18 cellular contexts compared by ENCODE assay signal in genomic region chr7:152370297-152370696, GRCh38.
DNase-seq lines count a peak whose midpoint lies in the region; ATAC-seq and TF ChIP-seq lines count a peak whose summit lies in the region.
"Had no signal": no experiment of that assay in that cellular context is flagged by ENCODE, and none has a peak within 500 bp of the region (broad histone marks: within the 10 kb centered on the region; RNA-seq: fewer than 3 reads in every experiment).

No MANE protein-coding gene starts in this region.

- H3K36me3 ChIP-seq in BE2C = no peaks in the 10 kb centered on the region; the same call in 1 of the 2 replicates
- no peaks in the 10 kb centered on the region for H3K36me3 ChIP-seq in CD8-positive, alpha-beta memory T cell (ENCODE audit: insufficient read depth, low read length)
- H3K36me3 ChIP-seq: HAP-1 had no signal

- POLR2A ChIA-PET in CD8-positive, alpha-beta memory T cell (lab: Charles Lee) = interaction anchor here (0.7 kb wide), 1 partner anchor 213 kb away, joined by 3 read pairs; no protein-coding TSS in a partner anchor

- DNase-seq in activated T-cell treated with anti-CD3 and anti-CD28 coated beads, Interleukin-2, amount 50 U/mL, for 24 hours = no peak
- DNase-seq in activated T-cell treated with anti-CD3 and anti-CD28 coated beads for 4 hours = no peak
- no peak for DNase-seq in stimulated activated naive CD8-positive, alpha-beta T cell treated with anti-CD3 and anti-CD28 coated beads, Interleukin-15, amount 100 ng/mL, for 72 hours
- DNase-seq in natural killer cell treated with Interleukin-12 subunit alpha and Interleukin-12 subunit beta and Interleukin-15 and Interleukin-18, amount 100 ng/mL, for 72 hours (ENCODE audit: low spot score) = no peak
- DNase-seq in stimulated activated CD4-positive, alpha-beta T cell treated with anti-CD3 and anti-CD28 coated beads, Interleukin-4, amount 100 ng/mL, for 1 hour = no peak
- no peak for DNase-seq in BE2C
- DNase-seq in CD8-positive, alpha-beta memory T cell = no peak
- DNase-seq: CD4-positive, alpha-beta memory T cell; DND-41; NCI-H187; NCI-H69; NK-92 treated with Interleukin-12 subunit alpha and Interleukin-12 subunit beta, amount 100 ng/mL, for 24 hours; OCI-M1 had no signal

- no peaks in the 10 kb centered on the region for H3K9me3 ChIP-seq in BE2C
- H3K9me3 ChIP-seq in CD8-positive, alpha-beta memory T cell (ENCODE audit: low read length) = no peaks in the 10 kb centered on the region

- no peak for TF ChIP-seq CTCF in BE2C (IDR thresholded peaks at IDR 0.05; ENCODE audit: low read depth, low read length)

- H3K27me3 Mint-ChIP-seq in activated T-cell treated with anti-CD3 and anti-CD28 coated beads, Interleukin-2, amount 50 U/mL, for 24 hours = no peaks in the 10 kb centered on the region
- H3K27me3 Mint-ChIP-seq in stimulated activated naive CD8-positive, alpha-beta T cell treated with anti-CD3 and anti-CD28 coated beads, Interleukin-15, Interleukin-2, amounts not matched to agents 100 ng/mL and 50 ng/mL, for 24 hours = no peaks in the 10 kb centered on the region
- no peaks in the 10 kb centered on the region for H3K27me3 Mint-ChIP-seq in stimulated activated naive CD8-positive, alpha-beta T cell treated with anti-CD3 and anti-CD28 coated beads, Interleukin-15, amount 100 ng/mL, for 72 hours
- no peaks in the 10 kb centered on the region for H3K27me3 Mint-ChIP-seq in natural killer cell treated with Interleukin-12 subunit alpha and Interleukin-12 subunit beta and Interleukin-15 and Interleukin-18, amount 100 ng/mL, for 72 hours
- H3K27me3 Mint-ChIP-seq in CD8-positive, alpha-beta memory T cell = no peaks in the 10 kb centered on the region
- H3K27me3 Mint-ChIP-seq: B cell; CD4-positive, alpha-beta memory T cell had no signal

- H3K36me3 Mint-ChIP-seq in activated T-cell treated with anti-CD3 and anti-CD28 coated beads, Interleukin-2, amount 50 U/mL, for 24 hours (ENCODE audit: low read depth) = peaks cover 33% of the 10 kb centered on the region
- peaks cover 39% of the 10 kb centered on the region for H3K36me3 Mint-ChIP-seq in stimulated activated naive CD8-positive, alpha-beta T cell treated with anti-CD3 and anti-CD28 coated beads, Interleukin-15, Interleukin-2, amounts not matched to agents 100 ng/mL and 50 ng/mL, for 24 hours (ENCODE audit: low read depth)
- peaks cover 10% of the 10 kb centered on the region for H3K36me3 Mint-ChIP-seq in natural killer cell treated with Interleukin-12 subunit alpha and Interleukin-12 subunit beta and Interleukin-15 and Interleukin-18, amount 100 ng/mL, for 72 hours
- peaks cover 11 to 17% (median 15%) of the 10 kb centered on the region in 3 donors for H3K36me3 Mint-ChIP-seq in CD8-positive, alpha-beta memory T cell

- no peak for ATAC-seq in stimulated activated naive CD8-positive, alpha-beta T cell treated with anti-CD3 and anti-CD28 coated beads, Interleukin-15, amount 100 ng/mL, for 72 hours
- no peak for ATAC-seq in natural killer cell treated with Interleukin-12 subunit alpha and Interleukin-12 subunit beta and Interleukin-15 and Interleukin-18, amount 100 ng/mL, for 72 hours

- H3K27ac ChIP-seq in CD8-positive, alpha-beta memory T cell (ENCODE audit: low read depth, low read length) = no peak overlapping the region
- H3K27ac ChIP-seq: 22Rv1, HL-60 had no signal

- CTCF ChIA-PET in CD8-positive, alpha-beta memory T cell (lab: Charles Lee) = no interaction called here

- no peak overlapping the region for H3K4me3 ChIP-seq in BE2C (ENCODE audit: low read depth, low read length)
- H3K4me3 ChIP-seq in CD8-positive, alpha-beta memory T cell (ENCODE audit: low read length) = no peak overlapping the region
- H3K4me3 ChIP-seq: HAP-1 had no signal

- peak overlapping the region; percentile 4 for H3K27ac Mint-ChIP-seq in activated T-cell treated with anti-CD3 and anti-CD28 coated beads, Interleukin-2, amount 50 U/mL, for 24 hours
- peak overlapping the region; percentile 28 for H3K27ac Mint-ChIP-seq in stimulated activated naive CD8-positive, alpha-beta T cell treated with anti-CD3 and anti-CD28 coated beads, Interleukin-15, Interleukin-2, amounts not matched to agents 100 ng/mL and 50 ng/mL, for 24 hours
- peak overlapping the region in 1 of 2 donors; percentile 56 for H3K27ac Mint-ChIP-seq in stimulated activated naive CD8-positive, alpha-beta T cell treated with anti-CD3 and anti-CD28 coated beads, Interleukin-15, amount 100 ng/mL, for 72 hours
- no peak overlapping the region for H3K27ac Mint-ChIP-seq in natural killer cell treated with Interleukin-12 subunit alpha and Interleukin-12 subunit beta and Interleukin-15 and Interleukin-18, amount 100 ng/mL, for 72 hours
- peak overlapping the region in 3 of 8 donors; percentile 18 to 88 (median 76) for H3K27ac Mint-ChIP-seq in CD8-positive, alpha-beta memory T cell
- H3K27ac Mint-ChIP-seq: B cell had no signal

- H3K4me3 Mint-ChIP-seq in activated T-cell treated with anti-CD3 and anti-CD28 coated beads, Interleukin-2, amount 50 U/mL, for 24 hours = no peak overlapping the region
- H3K4me3 Mint-ChIP-seq in stimulated activated naive CD8-positive, alpha-beta T cell treated with anti-CD3 and anti-CD28 coated beads, Interleukin-15, Interleukin-2, amounts not matched to agents 100 ng/mL and 50 ng/mL, for 24 hours = no peak overlapping the region
- no peak overlapping the region for H3K4me3 Mint-ChIP-seq in stimulated activated naive CD8-positive, alpha-beta T cell treated with anti-CD3 and anti-CD28 coated beads, Interleukin-15, amount 100 ng/mL, for 72 hours
- peak overlapping the region; percentile 0 for H3K4me3 Mint-ChIP-seq in natural killer cell treated with Interleukin-12 subunit alpha and Interleukin-12 subunit beta and Interleukin-15 and Interleukin-18, amount 100 ng/mL, for 72 hours
- H3K4me3 Mint-ChIP-seq in CD8-positive, alpha-beta memory T cell = no peak overlapping the region
- H3K4me3 Mint-ChIP-seq: B cell had no signal

- H3K9me3 Mint-ChIP-seq in activated T-cell treated with anti-CD3 and anti-CD28 coated beads, Interleukin-2, amount 50 U/mL, for 24 hours = peaks cover 15% of the 10 kb centered on the region
- H3K9me3 Mint-ChIP-seq in stimulated activated naive CD8-positive, alpha-beta T cell treated with anti-CD3 and anti-CD28 coated beads, Interleukin-15, Interleukin-2, amounts not matched to agents 100 ng/mL and 50 ng/mL, for 24 hours = peaks cover 17% of the 10 kb centered on the region
- H3K9me3 Mint-ChIP-seq in stimulated activated naive CD8-positive, alpha-beta T cell treated with anti-CD3 and anti-CD28 coated beads, Interleukin-15, amount 100 ng/mL, for 72 hours = peaks cover 6 to 17% of the 10 kb centered on the region in 2 donors
- no peaks in the 10 kb centered on the region for H3K9me3 Mint-ChIP-seq in natural killer cell treated with Interleukin-12 subunit alpha and Interleukin-12 subunit beta and Interleukin-15 and Interleukin-18, amount 100 ng/mL, for 72 hours
- H3K9me3 Mint-ChIP-seq in CD8-positive, alpha-beta memory T cell = peaks cover 2 to 16% (median 5%) of the 10 kb centered on the region in 5 donors

- peaks cover 58% of the 10 kb centered on the region for H3K4me1 Mint-ChIP-seq in activated T-cell treated with anti-CD3 and anti-CD28 coated beads, Interleukin-2, amount 50 U/mL, for 24 hours (ENCODE audit: low read depth)
- H3K4me1 Mint-ChIP-seq in stimulated activated naive CD8-positive, alpha-beta T cell treated with anti-CD3 and anti-CD28 coated beads, Interleukin-15, Interleukin-2, amounts not matched to agents 100 ng/mL and 50 ng/mL, for 24 hours (ENCODE audit: low read depth) = peaks cover 48% of the 10 kb centered on the region
- H3K4me1 Mint-ChIP-seq in stimulated activated naive CD8-positive, alpha-beta T cell treated with anti-CD3 and anti-CD28 coated beads, Interleukin-15, amount 100 ng/mL, for 72 hours = peaks cover 50% of the 10 kb centered on the region
- peaks cover 31 to 49% of the 10 kb centered on the region in 2 donors for H3K4me1 Mint-ChIP-seq in natural killer cell treated with Interleukin-12 subunit alpha and Interleukin-12 subunit beta and Interleukin-15 and Interleukin-18, amount 100 ng/mL, for 72 hours (ENCODE audit: low read depth in 2 of 2)
- peaks cover 50 to 84% (median 84%) of the 10 kb centered on the region in 3 donors for H3K4me1 Mint-ChIP-seq in CD8-positive, alpha-beta memory T cell

- H3K4me1 ChIP-seq in BE2C = peaks cover 8% of the 10 kb centered on the region
- peaks cover 22% of the 10 kb centered on the region for H3K4me1 ChIP-seq in CD8-positive, alpha-beta memory T cell (ENCODE audit: insufficient read depth, low read length)

- no peaks in the 10 kb centered on the region for H3K27me3 ChIP-seq in BE2C
- no peaks in the 10 kb centered on the region for H3K27me3 ChIP-seq in CD8-positive, alpha-beta memory T cell (ENCODE audit: insufficient read depth, low read length, poor library complexity, severe bottlenecking)

Comparison
In these comparisons a context has a peak if more than half of its experiments do, and no peak if none do; other contexts are left out.
1. H3K27ac Mint-ChIP-seq: peak in activated T-cell treated with anti-CD3 and anti-CD28 coated beads, Interleukin-2, amount 50 U/mL, for 24 hours (single experiment) and stimulated activated naive CD8-positive, alpha-beta T cell treated with anti-CD3 and anti-CD28 coated beads, Interleukin-15, Interleukin-2, amounts not matched to agents 100 ng/mL and 50 ng/mL, for 24 hours (single experiment); none in natural killer cell treated with Interleukin-12 subunit alpha and Interleukin-12 subunit beta and Interleukin-15 and Interleukin-18, amount 100 ng/mL, for 72 hours (0 of 2).